Comparison of ENCODE assay signal across 11 cellular contexts in genomic region chr1:19646366-19646765, GRCh38. TPM values are rescaled to one million over a fixed set of nuclear protein-coding genes. Genes with fewer than 3 reads are reported as not detected.
A peak's percentile ranks its signal among the peaks of the same experiment; 100 is the strongest.
DNase-seq lines count a peak whose midpoint lies in the region; ATAC-seq and TF ChIP-seq lines count a peak whose summit lies in the region.
"Had no signal": no experiment of that assay in that cellular context is flagged by ENCODE, and none has a peak within 500 bp of the region (broad histone marks: within the 10 kb centered on the region; RNA-seq: fewer than 3 reads in every experiment).

No MANE protein-coding gene starts in this region.

- no peaks in the 10 kb centered on the region for H3K27me3 Mint-ChIP-seq in osteocyte (ENCODE audit: unreplicated experiment)
- H3K27me3 Mint-ChIP-seq in stimulated activated memory B cell treated with anti-CD40 and anti-IgM and Interleukin-4, amounts not matched to agents 10 μg/mL and 1 μg/mL and 100 μg/mL, for 72 hours = peaks cover 80% of the 10 kb centered on the region

- peak overlapping the region; percentile 66 for H3K27ac ChIP-seq in RWPE2 (ENCODE audit: poor library complexity, severe bottlenecking)

- no peaks in the 10 kb centered on the region for H3K27me3 ChIP-seq in RWPE2 (ENCODE audit: insufficient read depth, poor library complexity, severe bottlenecking)

- H3K27ac Mint-ChIP-seq in osteocyte (ENCODE audit: unreplicated experiment) = peak overlapping the region; percentile 31
- H3K27ac Mint-ChIP-seq in stimulated activated memory B cell treated with anti-CD40 and anti-IgM and Interleukin-4, amounts not matched to agents 10 μg/mL and 1 μg/mL and 100 μg/mL, for 72 hours = no peak overlapping the region

- peak overlapping the region; percentile 99 for H3K4me3 Mint-ChIP-seq in osteocyte (ENCODE audit: unreplicated experiment)
- no peak overlapping the region for H3K4me3 Mint-ChIP-seq in stimulated activated memory B cell treated with anti-CD40 and anti-IgM and Interleukin-4, amounts not matched to agents 10 μg/mL and 1 μg/mL and 100 μg/mL, for 72 hours

- H3K9me3 ChIP-seq in RWPE2 (ENCODE audit: severe bottlenecking) = no peaks in the 10 kb centered on the region

- peak; percentile 47 for DNase-seq in GM12865 (ENCODE audit: low read depth)
- DNase-seq in RWPE2 (ENCODE audit: low spot score) = no peak
- DNase-seq in epithelial cell of esophagus (ENCODE audit: low read depth) = peak; percentile 73
- no peak for DNase-seq in osteocyte (ENCODE audit: extremely low spot score, unreplicated experiment)
- no peak for DNase-seq in KG1 (lab: John Stamatoyannopoulos, UW)
- DNase-seq in Ammon's horn (ENCODE audit: low spot score) = no peak
- no peak for DNase-seq in islet precursor cell
- DNase-seq: activated effector memory CD4-positive, alpha-beta T cell treated with anti-CD3 and anti-CD28 coated beads, Interleukin-2, amount 50 U/mL, for 16 hours; SHP77; stimulated activated CD4-positive, alpha-beta T cell treated with anti-CD3 and anti-CD28 coated beads, Interleukin-4, amount 100 ng/mL, for 24 hours had no signal

- TF ChIP-seq CTCF in GM12865 (IDR thresholded peaks at IDR 0.05; ENCODE audit: insufficient read depth, low read depth, low read length, missing control alignments) (no peak), RWPE2 (IDR thresholded peaks at IDR 0.05; ENCODE audit: poor library complexity, severe bottlenecking) (no peak), epithelial cell of esophagus (IDR thresholded peaks at IDR 0.05; ENCODE audit: insufficient read depth, low read depth, low read length, missing control alignments) (no peak), osteocyte (IDR thresholded peaks at IDR 0.05) (no peak)

- H3K4me3 ChIP-seq in GM12865 (ENCODE audit: low read depth, low read length) (no peak overlapping the region), RWPE2 (ENCODE audit: severe bottlenecking) (no peak overlapping the region), epithelial cell of esophagus (ENCODE audit: low read length) (peak overlapping the region; percentile 69)

- H3K36me3 ChIP-seq in RWPE2 (ENCODE audit: low read depth) = no peaks in the 10 kb centered on the region

- H3K4me1 Mint-ChIP-seq in osteocyte (ENCODE audit: unreplicated experiment) = peaks cover 58% of the 10 kb centered on the region
- peaks cover 43% of the 10 kb centered on the region for H3K4me1 Mint-ChIP-seq in stimulated activated memory B cell treated with anti-CD40 and anti-IgM and Interleukin-4, amounts not matched to agents 10 μg/mL and 1 μg/mL and 100 μg/mL, for 72 hours

- peaks cover 5% of the 10 kb centered on the region for H3K36me3 Mint-ChIP-seq in osteocyte (ENCODE audit: unreplicated experiment)
- peaks cover 5% of the 10 kb centered on the region for H3K36me3 Mint-ChIP-seq in stimulated activated memory B cell treated with anti-CD40 and anti-IgM and Interleukin-4, amounts not matched to agents 10 μg/mL and 1 μg/mL and 100 μg/mL, for 72 hours

- no peaks in the 10 kb centered on the region for H3K9me3 Mint-ChIP-seq in osteocyte (ENCODE audit: unreplicated experiment)
- H3K9me3 Mint-ChIP-seq in stimulated activated memory B cell treated with anti-CD40 and anti-IgM and Interleukin-4, amounts not matched to agents 10 μg/mL and 1 μg/mL and 100 μg/mL, for 72 hours = no peaks in the 10 kb centered on the region

- ATAC-seq in RWPE2 (ENCODE audit: low read depth) = peak; percentile 26; the same call in 2 of the 3 replicates
- no peak for ATAC-seq in stimulated activated memory B cell treated with anti-CD40 and anti-IgM and Interleukin-4, amounts not matched to agents 10 μg/mL and 1 μg/mL and 100 μg/mL, for 72 hours

- peaks cover 26% of the 10 kb centered on the region for H3K4me1 ChIP-seq in RWPE2 (ENCODE audit: insufficient read depth, poor library complexity, severe bottlenecking)

RNA-seq across cellular contexts. Expression of gene NBL1, which starts 2.3 kb away (rescaled TPM):
- total RNA-seq in osteocyte = 547 and 561 TPM in 2 replicates

RNA-seq across cellular contexts. Expression of gene HTR6, which starts 18.3 kb away (rescaled TPM):
- total RNA-seq in osteocyte = 0.16 TPM in 1 of 2 replicates, not detected in the other

Comparison
In these comparisons a context has a peak if more than half of its experiments do, and no peak if none do; other contexts are left out.
1. DNase-seq: peak in GM12865 (single experiment) and epithelial cell of esophagus (single experiment); none in RWPE2 (single experiment), osteocyte (single experiment), KG1 (single experiment), Ammon's horn (single experiment) and islet precursor cell (single experiment).